1 cellular context compared by ENCODE assay signal in the genomic region with DNA sequence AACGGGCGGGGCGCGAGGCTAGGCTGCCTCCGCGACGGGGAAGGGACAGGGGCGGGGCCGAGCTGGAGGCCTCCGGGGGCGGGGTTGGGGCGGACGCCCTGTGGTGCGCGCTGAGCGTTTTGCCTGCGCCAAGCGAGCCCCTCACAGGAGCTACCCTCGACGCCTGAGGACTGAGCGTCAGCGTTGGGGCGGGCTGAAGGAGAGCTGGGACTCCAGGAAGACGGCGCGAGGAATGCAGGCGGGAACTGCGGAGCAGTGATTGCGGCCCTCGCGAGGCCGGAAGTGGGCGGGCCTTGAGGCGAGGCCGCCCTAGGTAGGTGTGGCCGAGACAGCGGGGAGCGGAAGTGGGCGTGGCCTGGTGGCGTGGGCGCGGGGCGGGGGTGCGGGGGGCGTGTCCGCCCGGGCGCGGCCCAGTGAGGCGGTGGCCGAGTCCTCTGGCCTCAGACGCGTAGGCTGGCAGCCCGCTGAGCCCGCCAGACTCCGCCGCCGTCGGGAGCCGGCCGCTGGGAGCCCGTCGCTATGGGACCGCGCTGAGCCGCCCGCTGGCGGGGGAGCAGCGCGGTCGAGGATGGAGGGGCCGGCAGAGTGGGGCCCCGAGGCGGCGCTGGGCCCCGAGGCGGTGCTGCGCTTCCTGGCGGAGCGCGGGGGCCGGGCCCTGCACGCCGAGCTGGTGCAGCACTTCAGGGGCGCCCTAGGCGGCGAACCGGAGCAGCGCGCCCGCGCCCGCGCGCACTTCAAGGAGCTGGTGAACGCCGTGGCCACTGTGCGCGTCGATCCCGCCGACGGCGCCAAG.
TF ChIP-seq lines count a peak whose summit lies in the region.

TSS of gene SEPTIN10 (minus strand) at position 45 of the 793 bp plus-strand sequence. CDS start 139 bp downstream, outside the sequence.
A gene with protein sequence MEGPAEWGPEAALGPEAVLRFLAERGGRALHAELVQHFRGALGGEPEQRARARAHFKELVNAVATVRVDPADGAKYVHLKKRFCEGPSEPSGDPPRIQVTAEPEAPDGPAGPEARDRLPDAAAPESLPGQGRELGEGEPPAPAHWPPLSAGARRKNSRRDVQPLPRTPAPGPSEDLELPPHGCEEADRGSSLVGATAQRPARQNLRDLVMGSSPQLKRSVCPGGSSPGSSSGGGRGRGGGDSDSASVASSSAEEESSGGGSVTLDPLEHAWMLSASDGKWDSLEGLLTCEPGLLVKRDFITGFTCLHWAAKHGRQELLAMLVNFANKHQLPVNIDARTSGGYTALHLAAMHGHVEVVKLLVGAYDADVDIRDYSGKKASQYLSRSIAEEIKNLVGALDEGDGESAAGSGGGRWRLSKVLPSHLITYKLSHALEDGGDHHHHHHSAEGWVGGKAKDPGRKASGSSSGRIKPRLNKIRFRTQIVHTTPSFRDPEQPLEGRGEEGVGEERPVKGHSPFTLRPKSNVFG (plus strand): TSS at position 443 of the 793 bp plus-strand sequence. CDS start 126 bp downstream, at position 569.

TF ChIP-seq in HepG2, 621 proteins besides CTCF, POLR2A, EP300 and RAD21 (continued from another document and continues in another):
- TF ChIP-seq ZNF407 (CRISPR knock-in tag; IDR thresholded peaks at IDR 0.05; ENCODE audit: not compliant biosample characterization), result peak; percentile 75
- TF ChIP-seq PHF8 (CRISPR knock-in tag; IDR thresholded peaks at IDR 0.05), result peak; percentile 24
- TF ChIP-seq ZNF143 (CRISPR knock-in tag; IDR thresholded peaks at IDR 0.05), result peak; percentile 71
- no peak; the same call in 1 of the 2 replicates for TF ChIP-seq BATF2 (CRISPR knock-in tag; IDR thresholded peaks at IDR 0.05)
- peak; percentile 73; the same call in 1 of the 2 replicates for TF ChIP-seq KLF12 (CRISPR knock-in tag; IDR thresholded peaks at IDR 0.05; ENCODE audit: borderline replicate concordance)
- peak; percentile 64; the same call in 1 of the 2 replicates for TF ChIP-seq ZNF350 (CRISPR knock-in tag; IDR thresholded peaks at IDR 0.05; ENCODE audit: borderline replicate concordance, low read depth)
- TF ChIP-seq SRSF9 (IDR thresholded peaks at IDR 0.05; ENCODE audit: borderline replicate concordance, insufficient read depth, low read depth, low read length, poor library complexity, severe bottlenecking), result no peak
- peak; percentile 98 for TF ChIP-seq TEAD3 (CRISPR knock-in tag; optimal IDR thresholded peaks at IDR 0.05; ENCODE audit: borderline replicate concordance)
- TF ChIP-seq, protein P1, sequence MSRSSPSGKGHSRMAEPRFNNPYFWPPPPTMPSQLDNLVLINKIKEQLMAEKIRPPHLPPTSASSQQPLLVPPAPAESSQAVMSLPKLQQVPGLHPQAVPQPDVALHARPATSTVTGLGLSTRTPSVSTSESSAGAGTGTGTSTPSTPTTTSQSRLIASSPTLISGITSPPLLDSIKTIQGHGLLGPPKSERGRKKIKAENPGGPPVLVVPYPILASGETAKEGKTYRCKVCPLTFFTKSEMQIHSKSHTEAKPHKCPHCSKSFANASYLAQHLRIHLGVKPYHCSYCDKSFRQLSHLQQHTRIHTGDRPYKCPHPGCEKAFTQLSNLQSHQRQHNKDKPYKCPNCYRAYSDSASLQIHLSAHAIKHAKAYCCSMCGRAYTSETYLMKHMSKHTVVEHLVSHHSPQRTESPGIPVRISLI (CRISPR knock-in tag; IDR thresholded peaks at IDR 0.05; ENCODE audit: borderline replicate concordance), result peak; percentile 46; the same call in 1 of the 2 replicates
- TF ChIP-seq RNF2 (conservative IDR thresholded peaks at IDR 0.05; ENCODE audit: low read depth), result no peak
- TF ChIP-seq ATF2 (CRISPR knock-in tag; IDR thresholded peaks at IDR 0.05), result peak; percentile 88
- TF ChIP-seq RBAK (CRISPR knock-in tag; IDR thresholded peaks at IDR 0.05), result 0 out of 2 replicates have a peak, but pooled peaks have one; percentile 42
- TF ChIP-seq ZNF430 (CRISPR knock-in tag; IDR thresholded peaks at IDR 0.05), result peak; percentile 20; the same call in 1 of the 2 replicates
- no peak for TF ChIP-seq MBD4 (IDR thresholded peaks at IDR 0.05; ENCODE audit: borderline replicate concordance, low read length)
- TF ChIP-seq MAF1 (CRISPR knock-in tag; IDR thresholded peaks at IDR 0.05; ENCODE audit: borderline replicate concordance), result peak; percentile 90
- peak; percentile 73; the same call in 1 of the 2 replicates for TF ChIP-seq MTF1 (CRISPR knock-in tag; IDR thresholded peaks at IDR 0.05)
- peak; percentile 59; the same call in 1 of the 2 replicates for TF ChIP-seq ARHGAP35 (CRISPR knock-in tag; IDR thresholded peaks at IDR 0.05; ENCODE audit: borderline replicate concordance)
- TF ChIP-seq ZNF557 (CRISPR knock-in tag; IDR thresholded peaks at IDR 0.05), result peak; percentile 96; the same call in 1 of the 2 replicates
- peak; percentile 48; the same call in 1 of the 2 replicates for TF ChIP-seq ZNF644 (CRISPR knock-in tag; IDR thresholded peaks at IDR 0.05; ENCODE audit: low read depth)
- peak; percentile 80 for TF ChIP-seq BCL6 (CRISPR knock-in tag; IDR thresholded peaks at IDR 0.05)
- no peak for TF ChIP-seq HOXA7 (CRISPR knock-in tag; IDR thresholded peaks at IDR 0.05)
- TF ChIP-seq HMGXB4 (CRISPR knock-in tag; IDR thresholded peaks at IDR 0.05; ENCODE audit: borderline replicate concordance in 1 of 2, low read depth in 1 of 2), result peak; percentile 85 to 89; a peak in 3 of 4 replicates
- peak; percentile 90; the same call in 1 of the 2 replicates for TF ChIP-seq ATF7-NPFF (CRISPR knock-in tag; IDR thresholded peaks at IDR 0.05; ENCODE audit: low read depth)
- peak; percentile 20; the same call in 1 of the 2 replicates for TF ChIP-seq ZNF703 (CRISPR knock-in tag; IDR thresholded peaks at IDR 0.05; ENCODE audit: borderline replicate concordance)
- TF ChIP-seq, protein P2, sequence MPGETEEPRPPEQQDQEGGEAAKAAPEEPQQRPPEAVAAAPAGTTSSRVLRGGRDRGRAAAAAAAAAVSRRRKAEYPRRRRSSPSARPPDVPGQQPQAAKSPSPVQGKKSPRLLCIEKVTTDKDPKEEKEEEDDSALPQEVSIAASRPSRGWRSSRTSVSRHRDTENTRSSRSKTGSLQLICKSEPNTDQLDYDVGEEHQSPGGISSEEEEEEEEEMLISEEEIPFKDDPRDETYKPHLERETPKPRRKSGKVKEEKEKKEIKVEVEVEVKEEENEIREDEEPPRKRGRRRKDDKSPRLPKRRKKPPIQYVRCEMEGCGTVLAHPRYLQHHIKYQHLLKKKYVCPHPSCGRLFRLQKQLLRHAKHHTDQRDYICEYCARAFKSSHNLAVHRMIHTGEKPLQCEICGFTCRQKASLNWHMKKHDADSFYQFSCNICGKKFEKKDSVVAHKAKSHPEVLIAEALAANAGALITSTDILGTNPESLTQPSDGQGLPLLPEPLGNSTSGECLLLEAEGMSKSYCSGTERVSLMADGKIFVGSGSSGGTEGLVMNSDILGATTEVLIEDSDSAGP (CRISPR knock-in tag; IDR thresholded peaks at IDR 0.05; ENCODE audit: borderline replicate concordance), result peak; percentile 78
- TF ChIP-seq CCDC6 (CRISPR knock-in tag; IDR thresholded peaks at IDR 0.05), result peak; percentile 96
- TF ChIP-seq, protein P3, sequence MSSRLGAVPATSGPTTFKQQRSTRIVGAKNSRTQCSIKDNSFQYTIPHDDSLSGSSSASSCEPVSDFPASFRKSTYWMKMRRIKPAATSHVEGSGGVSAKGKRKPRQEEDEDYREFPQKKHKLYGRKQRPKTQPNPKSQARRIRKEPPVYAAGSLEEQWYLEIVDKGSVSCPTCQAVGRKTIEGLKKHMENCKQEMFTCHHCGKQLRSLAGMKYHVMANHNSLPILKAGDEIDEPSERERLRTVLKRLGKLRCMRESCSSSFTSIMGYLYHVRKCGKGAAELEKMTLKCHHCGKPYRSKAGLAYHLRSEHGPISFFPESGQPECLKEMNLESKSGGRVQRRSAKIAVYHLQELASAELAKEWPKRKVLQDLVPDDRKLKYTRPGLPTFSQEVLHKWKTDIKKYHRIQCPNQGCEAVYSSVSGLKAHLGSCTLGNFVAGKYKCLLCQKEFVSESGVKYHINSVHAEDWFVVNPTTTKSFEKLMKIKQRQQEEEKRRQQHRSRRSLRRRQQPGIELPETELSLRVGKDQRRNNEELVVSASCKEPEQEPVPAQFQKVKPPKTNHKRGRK (CRISPR knock-in tag; IDR thresholded peaks at IDR 0.05), result no peak
- TF ChIP-seq ZMYM3 (CRISPR knock-in tag; IDR thresholded peaks at IDR 0.05), result peak; percentile 65; the same call in 1 of the 2 replicates
- no peak for TF ChIP-seq XBP1 (CRISPR knock-in tag; IDR thresholded peaks at IDR 0.05)
